1 cellular context compared by ENCODE assay signal in genomic region chr3:113096158-113096893, GRCh38.
A peak's percentile ranks its signal among the peaks of the same experiment; 100 is the strongest.
TF ChIP-seq lines count a peak whose summit lies in the region.

No MANE protein-coding gene starts in this region.

TF ChIP-seq in SK-N-SH, 30 proteins besides CTCF, POLR2A, EP300 and RAD21 (continued from another document):
- TF ChIP-seq REST (IDR thresholded peaks at IDR 0.05; ENCODE audit: low read depth, low read length) (no peak), NFIC (IDR thresholded peaks at IDR 0.05; ENCODE audit: borderline replicate concordance) (no peak), JUND (IDR thresholded peaks at IDR 0.05) (0 out of 2 replicates have a peak, but pooled peaks have one; percentile 5), TCF12 (IDR thresholded peaks at IDR 0.05) (peak; percentile 58)
TF ChIP-seq in SK-N-SH: peak in this region for 2.
